Comparison of ENCODE assay signal across 1 cellular context in genomic region chr7:39613577-39613976, GRCh38.
TF ChIP-seq lines count a peak whose summit lies in the region.

No MANE protein-coding gene starts in this region.

TF ChIP-seq in H1, 55 proteins besides CTCF, POLR2A, EP300 and RAD21 (continued from another document):
- no peak for TF ChIP-seq CHD7 (IDR thresholded peaks at IDR 0.05; ENCODE audit: insufficient replicate concordance, low read length)
- no peak for TF ChIP-seq SIN3A (conservative IDR thresholded peaks at IDR 0.05 in 1 of 2, IDR thresholded peaks at IDR 0.05 in 1 of 2; ENCODE audit: low read depth in 1 of 2, low read length in 2 of 2)
- TF ChIP-seq POLR2AphosphoS5 (IDR thresholded peaks at IDR 0.05; ENCODE audit: low read depth, low read length), result no peak
- TF ChIP-seq RXRA (IDR thresholded peaks at IDR 0.05; ENCODE audit: insufficient read depth, low read depth, low read length), result no peak
- TF ChIP-seq TAF1 (IDR thresholded peaks at IDR 0.05; ENCODE audit: low read depth, low read length), result no peak
- no peak for TF ChIP-seq TBP (IDR thresholded peaks at IDR 0.05; ENCODE audit: low read depth, low read length)
- TF ChIP-seq SP2 (IDR thresholded peaks at IDR 0.05; ENCODE audit: low read length), result no peak
- TF ChIP-seq BCL11A (IDR thresholded peaks at IDR 0.05; ENCODE audit: low read depth in 2 of 2, low read length in 2 of 2), result no peak
- TF ChIP-seq HDAC6 (IDR thresholded peaks at IDR 0.05; ENCODE audit: low read depth, low read length), result no peak
- TF ChIP-seq POU5F1 (IDR thresholded peaks at IDR 0.05; ENCODE audit: low read depth, low read length), result no peak
- TF ChIP-seq HDAC2 (IDR thresholded peaks at IDR 0.05; ENCODE audit: borderline replicate concordance in 1 of 2, low read depth in 2 of 2, low read length in 2 of 2), result no peak
- no peak for TF ChIP-seq TCF12 (IDR thresholded peaks at IDR 0.05; ENCODE audit: low read depth, low read length)
- no peak for TF ChIP-seq SAP30 (IDR thresholded peaks at IDR 0.05; ENCODE audit: insufficient read depth, insufficient replicate concordance, low read length)
- no peak for TF ChIP-seq EGR1 (IDR thresholded peaks at IDR 0.05; ENCODE audit: borderline replicate concordance, low read depth, low read length)
- no peak for TF ChIP-seq RFX5 (IDR thresholded peaks at IDR 0.05; ENCODE audit: borderline replicate concordance, low read depth, low read length)
